Comparison of ENCODE assay signal across 8 cellular contexts in genomic region chr1:156767879-156768608, GRCh38. TPM values are rescaled to one million over a fixed set of nuclear protein-coding genes. Genes with fewer than 3 reads are reported as not detected.
DNase-seq lines count a peak whose midpoint lies in the region; ATAC-seq and TF ChIP-seq lines count a peak whose summit lies in the region.

No MANE protein-coding gene starts in this region.

- H3K4me1 Mint-ChIP-seq in stimulated activated naive B cell treated with anti-CD40 and anti-IgM and Interleukin-4, amounts not matched to agents 10 μg/mL and 1 μg/mL and 100 μg/mL, for 72 hours: peaks cover 31 to 54% of the 10 kb centered on the region in 2 donors

- peak overlapping the region; percentile 82 to 96 (median 93) for H3K27ac ChIP-seq in body of pancreas

- no peaks in the 10 kb centered on the region for H3K27me3 Mint-ChIP-seq in stimulated activated naive B cell treated with anti-CD40 and anti-IgM and Interleukin-4, amounts not matched to agents 10 μg/mL and 1 μg/mL and 100 μg/mL, for 72 hours

- TF ChIP-seq CTCF in AG09309 (IDR thresholded peaks at IDR 0.05; ENCODE audit: control insufficient read depth, insufficient read depth, low read depth, low read length, missing control alignments) (no peak), NB4 (IDR thresholded peaks at IDR 0.05; ENCODE audit: low read depth, low read length) (no peak), body of pancreas (IDR thresholded peaks at IDR 0.05) (no peak), kidney epithelial cell (IDR thresholded peaks at IDR 0.05; ENCODE audit: insufficient read depth, low read length, poor library complexity, severe bottlenecking) (no peak)

- H3K36me3 Mint-ChIP-seq in stimulated activated naive B cell treated with anti-CD40 and anti-IgM and Interleukin-4, amounts not matched to agents 10 μg/mL and 1 μg/mL and 100 μg/mL, for 72 hours: peaks cover 21 to 36% of the 10 kb centered on the region in 2 donors

- no peaks in the 10 kb centered on the region for H3K27me3 ChIP-seq in body of pancreas
- H3K27me3 ChIP-seq in kidney epithelial cell (ENCODE audit: control insufficient read depth, insufficient read depth, low read length): no peaks in the 10 kb centered on the region

- 0 to 1% methylated on average over 20 to 30 of the region's 31 CpGs for WGBS in body of pancreas, 2 donors

- peaks cover 46% of the 10 kb centered on the region for H3K4me1 ChIP-seq in body of pancreas

- ATAC-seq in GM18873 (IDR thresholded peaks at IDR 0.05; ENCODE audit: low FRiP score, unreplicated experiment) (peak; percentile 18), body of pancreas (no peak), HG02763 (IDR thresholded peaks at IDR 0.05; ENCODE audit: unreplicated experiment) (no peak)
- ATAC-seq in stimulated activated naive B cell treated with anti-CD40 and anti-IgM and Interleukin-4, amounts not matched to agents 10 μg/mL and 1 μg/mL and 100 μg/mL, for 72 hours (replicated peaks): peak; percentile 8 to 11

- H3K9me3 Mint-ChIP-seq in stimulated activated naive B cell treated with anti-CD40 and anti-IgM and Interleukin-4, amounts not matched to agents 10 μg/mL and 1 μg/mL and 100 μg/mL, for 72 hours: no peaks in the 10 kb centered on the region

- peaks cover 0 to 2% of the 10 kb centered on the region in 2 donors for H3K36me3 ChIP-seq in body of pancreas (replicated peaks in 1 of 2; ENCODE audit: insufficient read depth in 1 of 2, low read depth in 2 of 2)
- H3K36me3 ChIP-seq in kidney epithelial cell (ENCODE audit: control insufficient read depth, insufficient read depth, low read length): no peaks in the 10 kb centered on the region

- no peak overlapping the region for H3K4me3 Mint-ChIP-seq in stimulated activated naive B cell treated with anti-CD40 and anti-IgM and Interleukin-4, amounts not matched to agents 10 μg/mL and 1 μg/mL and 100 μg/mL, for 72 hours

- TF ChIP-seq POLR2A in NB4 (IDR thresholded peaks at IDR 0.05; ENCODE audit: extremely low read depth, insufficient read length) (no peak), body of pancreas (IDR thresholded peaks at IDR 0.05) (no peak)

- no peak for DNase-seq in AG09309 (ENCODE audit: low read depth)
- DNase-seq in NB4 (ENCODE audit: low read depth): peak; percentile 61
- peak in 2 of 4 donors; percentile 27 to 36 for DNase-seq in body of pancreas
- no peak for DNase-seq in kidney epithelial cell (ENCODE audit: low read depth)
- DNase-seq in stimulated activated naive B cell treated with anti-CD40 and anti-IgM and Interleukin-4, amounts not matched to agents 10 μg/mL and 1 μg/mL and 100 μg/mL, for 72 hours: peak; percentile 43
- DNase-seq in COLO829 (ENCODE audit: low spot score): no peak

- H3K4me3 ChIP-seq in AG09309 (ENCODE audit: control insufficient read depth, low read depth, low read length) (peak overlapping the region; percentile 99), NB4 (ENCODE audit: low read depth, low read length) (peak overlapping the region; percentile 83), body of pancreas (peak overlapping the region; percentile 75 to 87), kidney epithelial cell (ENCODE audit: low read depth, low read length) (peak overlapping the region; percentile 87)

- intact Hi-C loops in body of pancreas (cut with DNase I): no loop called here

- no peaks in the 10 kb centered on the region for H3K9me3 ChIP-seq in body of pancreas

- H3K27ac Mint-ChIP-seq in stimulated activated naive B cell treated with anti-CD40 and anti-IgM and Interleukin-4, amounts not matched to agents 10 μg/mL and 1 μg/mL and 100 μg/mL, for 72 hours: no peak overlapping the region

RNA-seq across cellular contexts. Expression of gene PRCC, which starts 0.7 kb away (rescaled TPM):
- total RNA-seq in body of pancreas (10 to 100 TPM; 19.2 to 28.3 TPM), kidney epithelial cell (56.0 and 59.3 TPM in 2 replicates)

RNA-seq across cellular contexts. Expression of gene HDGF, which starts 16.6 kb away (rescaled TPM):
- 100 to 1,000 TPM in 1 of 2 donors, 10 to 100 TPM in 1; 92.4 to 122 TPM for total RNA-seq in body of pancreas
- total RNA-seq in kidney epithelial cell: 271 and 296 TPM in 2 replicates

RNA-seq across cellular contexts. Expression of gene MRPL24, which starts 27.2 kb away (rescaled TPM):
- total RNA-seq in body of pancreas (10 to 100 TPM; 25.2 to 62.0 TPM), kidney epithelial cell (42.5 and 62.2 TPM in 2 replicates)

RNA-seq across cellular contexts. Expression of gene ISG20L2, which starts 39.5 kb away (rescaled TPM):
- total RNA-seq in body of pancreas: 10 to 100 TPM; 11.9 to 14.3 TPM
- 17.7 and 25.1 TPM in 2 replicates for total RNA-seq in kidney epithelial cell

RNA-seq across cellular contexts. Expression of gene METTL25B, which starts 39.8 kb away (rescaled TPM):
- total RNA-seq in body of pancreas (10 to 100 TPM; 14.5 to 68.2 TPM), kidney epithelial cell (13.0 and 13.6 TPM in 2 replicates)

Comparison
In these comparisons a context has a peak if more than half of its experiments do, and no peak if none do; other contexts are left out.
1. DNase-seq: peak in NB4 (single experiment) and stimulated activated naive B cell treated with anti-CD40 and anti-IgM and Interleukin-4, amounts not matched to agents 10 μg/mL and 1 μg/mL and 100 μg/mL, for 72 hours (single experiment); none in AG09309 (single experiment), kidney epithelial cell (single experiment) and COLO829 (single experiment).
2. ATAC-seq: peak in GM18873 (single experiment) and stimulated activated naive B cell treated with anti-CD40 and anti-IgM and Interleukin-4, amounts not matched to agents 10 μg/mL and 1 μg/mL and 100 μg/mL, for 72 hours (2 of 2); none in body of pancreas (single experiment) and HG02763 (single experiment).
3. Peak in every context shown above with its lines, with median percentiles within 50 percentile points of each other: H3K4me3 ChIP-seq.